Comparison of ENCODE assay signal across 1 cellular context in the genomic region with DNA sequence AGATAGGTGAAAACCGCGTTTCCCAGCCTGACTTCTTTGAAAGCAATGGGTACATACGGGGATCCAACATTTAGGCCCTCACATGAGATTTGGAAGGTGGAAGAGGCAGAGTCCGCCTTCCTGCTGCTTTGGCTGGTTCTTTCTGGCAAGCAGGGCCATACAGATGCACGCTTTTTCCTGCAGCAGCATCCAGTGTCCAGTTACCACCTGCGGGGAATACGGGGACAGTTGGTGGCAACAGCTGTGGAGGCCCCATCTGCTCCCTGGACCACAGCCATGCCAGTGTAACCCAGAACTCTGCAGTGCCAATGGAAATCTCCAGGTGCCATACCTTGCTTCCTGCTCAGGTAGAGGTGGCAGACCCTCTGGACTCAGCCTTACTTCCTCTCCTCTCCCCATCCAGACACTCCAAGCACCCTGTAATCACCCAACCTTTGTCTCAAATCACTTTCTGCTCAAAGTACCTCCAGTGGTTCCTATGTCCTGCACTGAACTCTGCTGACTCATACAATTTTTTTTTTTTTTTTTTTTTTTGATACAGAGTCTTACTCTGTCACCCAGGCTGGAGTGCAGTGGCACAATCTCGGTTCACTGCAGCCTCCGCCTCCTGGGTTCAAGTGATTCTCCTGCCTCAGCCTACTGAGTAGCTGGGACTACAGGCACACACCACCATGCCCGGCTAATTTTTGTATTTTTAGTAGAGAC.
TF ChIP-seq lines count a peak whose summit lies in the region.

No MANE protein-coding gene starts in this region.

TF ChIP-seq in GM23338, 12 proteins besides CTCF, POLR2A, EP300 and RAD21:
- TF ChIP-seq EZH2 (IDR thresholded peaks at IDR 0.05; ENCODE audit: low read depth, unreplicated experiment) = no peak
- TF ChIP-seq ZNF331 (CRISPR knock-in tag; IDR thresholded peaks at IDR 0.05; ENCODE audit: low read depth) = no peak
- TF ChIP-seq REST (IDR thresholded peaks at IDR 0.05; ENCODE audit: unreplicated experiment) = no peak
- TF ChIP-seq EZH2phosphoT487 (IDR thresholded peaks at IDR 0.05; ENCODE audit: unreplicated experiment) = no peak
- no peak for TF ChIP-seq ZNF114 (CRISPR knock-in tag; IDR thresholded peaks at IDR 0.05)
- no peak for TF ChIP-seq STAT1 (IDR thresholded peaks at IDR 0.05; ENCODE audit: unreplicated experiment)
- TF ChIP-seq, protein P1, sequence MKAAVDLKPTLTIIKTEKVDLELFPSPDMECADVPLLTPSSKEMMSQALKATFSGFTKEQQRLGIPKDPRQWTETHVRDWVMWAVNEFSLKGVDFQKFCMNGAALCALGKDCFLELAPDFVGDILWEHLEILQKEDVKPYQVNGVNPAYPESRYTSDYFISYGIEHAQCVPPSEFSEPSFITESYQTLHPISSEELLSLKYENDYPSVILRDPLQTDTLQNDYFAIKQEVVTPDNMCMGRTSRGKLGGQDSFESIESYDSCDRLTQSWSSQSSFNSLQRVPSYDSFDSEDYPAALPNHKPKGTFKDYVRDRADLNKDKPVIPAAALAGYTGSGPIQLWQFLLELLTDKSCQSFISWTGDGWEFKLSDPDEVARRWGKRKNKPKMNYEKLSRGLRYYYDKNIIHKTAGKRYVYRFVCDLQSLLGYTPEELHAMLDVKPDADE (IDR thresholded peaks at IDR 0.05) = no peak
- no peak for TF ChIP-seq NANOG (IDR thresholded peaks at IDR 0.05; ENCODE audit: borderline replicate concordance)
- no peak for TF ChIP-seq JUNB (IDR thresholded peaks at IDR 0.05; ENCODE audit: unreplicated experiment)
- TF ChIP-seq POLR2AphosphoS5 (IDR thresholded peaks at IDR 0.05; ENCODE audit: low read depth) = no peak
- TF ChIP-seq CREB1 (CRISPR knock-in tag; IDR thresholded peaks at IDR 0.05; ENCODE audit: low read depth) = no peak
- TF ChIP-seq ZNF462 (CRISPR knock-in tag; IDR thresholded peaks at IDR 0.05) = no peak
